21 cellular contexts compared by ENCODE assay signal in the genomic region with DNA sequence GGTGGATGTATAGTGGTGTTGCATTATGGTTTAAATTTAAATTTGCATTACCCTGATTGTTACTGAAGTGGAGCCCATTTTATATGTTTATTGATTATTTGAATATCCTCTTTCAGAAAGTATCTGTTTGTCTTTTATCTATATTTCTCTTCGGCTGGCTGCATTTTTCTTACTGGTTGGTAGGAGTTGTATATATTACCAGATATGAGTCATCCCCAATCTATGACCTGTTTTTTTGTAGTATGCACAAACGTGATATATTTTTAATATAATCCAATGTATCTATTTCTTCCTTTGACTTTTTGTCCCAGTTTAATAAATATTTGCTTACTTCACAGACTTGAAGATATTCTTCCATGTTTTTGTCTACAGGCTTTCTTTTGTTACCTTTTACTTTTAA. TPM values are rescaled to one million over a fixed set of nuclear protein-coding genes. Genes with fewer than 3 reads are reported as not detected.
"Had no signal": no experiment of that assay in that cellular context is flagged by ENCODE, and none has a peak within 500 bp of the region (broad histone marks: within the 10 kb centered on the region; RNA-seq: fewer than 3 reads in every experiment).

No MANE protein-coding gene starts in this region.

- H3K9me2 ChIP-seq: SK-N-SH had no signal

- H3K9ac ChIP-seq: SK-N-SH had no signal

- ATAC-seq: HepG2, K562, Panc1, PC-3 had no signal

- H3K4me3 ChIP-seq: K562 had no signal

- H3K27ac ChIP-seq: RWPE1 had no signal

- DNase-seq: NCI-H1092, NCI-H1105 treated with DMSO at 0.1 percent for 48 hours, NCI-H1417 treated with DMSO at 0.1 percent for 48 hours, NCI-H146, NCI-H1694 treated with DMSO at 0.1 percent for 48 hours, NCI-H1930, NCI-H2081, NCI-H2107, NCI-H226, NCI-H446, NCI-H510A, NCI-H524 treated with DMSO at 0.1 percent for 48 hours, NCI-H69, NCI-H774, PC-3, SHP77, SK-N-SH had no signal

- H3K4me2 ChIP-seq: SK-N-SH had no signal

- H3K9me3 ChIP-seq: SK-N-SH had no signal

RNA-seq across cellular contexts. Expression of a gene that starts 29.3 kb away (rescaled TPM):
- total RNA-seq: HepG2 had no signal
- polyA plus RNA-seq: HepG2, K562 had no signal
